Comparison of ENCODE assay signal across 10 cellular contexts in the genomic region with DNA sequence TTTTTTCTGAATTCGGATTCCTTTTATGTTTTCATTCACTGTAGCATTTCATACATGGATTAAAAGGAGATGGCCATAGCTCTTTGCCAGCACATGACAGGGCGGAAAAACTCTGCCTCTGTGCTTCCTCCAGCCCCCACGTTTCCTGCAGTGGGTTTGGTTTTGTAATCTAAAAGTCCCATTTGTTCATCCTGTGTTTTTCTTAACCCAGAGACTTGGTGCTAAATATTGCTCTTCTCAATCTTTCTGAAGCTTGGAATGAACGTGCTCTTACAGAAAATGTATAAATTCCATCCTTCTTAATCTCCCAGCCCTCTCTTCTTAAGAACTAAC.
DNase-seq lines count a peak whose midpoint lies in the region; ATAC-seq and TF ChIP-seq lines count a peak whose summit lies in the region.
"Had no signal": no experiment of that assay in that cellular context is flagged by ENCODE, and none has a peak within 500 bp of the region (broad histone marks: within the 10 kb centered on the region; RNA-seq: fewer than 3 reads in every experiment).

No MANE protein-coding gene starts in this region.

- peaks cover 66% of the 10 kb centered on the region for H3K4me1 Mint-ChIP-seq in stimulated activated effector memory CD8-positive, alpha-beta T cell treated with anti-CD3 and anti-CD28 coated beads, Interleukin-12 subunit alpha, Interleukin-12 subunit beta, amount 100 ng/mL, for 72 hours

- H3K27ac Mint-ChIP-seq in stimulated activated effector memory CD8-positive, alpha-beta T cell treated with anti-CD3 and anti-CD28 coated beads, Interleukin-12 subunit alpha, Interleukin-12 subunit beta, amount 100 ng/mL, for 72 hours: peak overlapping the region; percentile 85

- DNase-seq in SIG-M5 treated with dmso at 0.1 percent for 504 hours (lab: John Stamatoyannopoulos, UW; ENCODE audit: unreplicated experiment): peak; percentile 31
- no peak for DNase-seq in SIG-M5 (lab: John Stamatoyannopoulos, UW)
- peak; percentile 34 to 48 for DNase-seq in activated CD4-positive, alpha-beta T cell treated with anti-CD3 and anti-CD28 coated beads, Interleukin-2, amount 50 U/mL, for 48 hours
- DNase-seq in fibroblast of the aortic adventitia (ENCODE audit: low read depth): peak; percentile 22
- DNase-seq in stimulated activated effector memory CD8-positive, alpha-beta T cell treated with anti-CD3 and anti-CD28 coated beads, Interleukin-12 subunit alpha, Interleukin-12 subunit beta, amount 100 ng/mL, for 72 hours (ENCODE audit: low spot score in 2 of 2): no peak
- DNase-seq in AG08396 (ENCODE audit: low spot score): no peak
- DNase-seq in SW 1271 (lab: John Stamatoyannopoulos, UW): no peak

- peak; percentile 55 for ATAC-seq in stimulated activated effector memory CD8-positive, alpha-beta T cell treated with anti-CD3 and anti-CD28 coated beads, Interleukin-12 subunit alpha, Interleukin-12 subunit beta, amount 100 ng/mL, for 72 hours
- no peak for ATAC-seq in HG03108 (IDR thresholded peaks at IDR 0.05; ENCODE audit: unreplicated experiment)
- ATAC-seq: HCT116 had no signal

- peaks cover 96% of the 10 kb centered on the region for H3K36me3 Mint-ChIP-seq in stimulated activated effector memory CD8-positive, alpha-beta T cell treated with anti-CD3 and anti-CD28 coated beads, Interleukin-12 subunit alpha, Interleukin-12 subunit beta, amount 100 ng/mL, for 72 hours

- H3K4me3 ChIP-seq in fibroblast of the aortic adventitia (ENCODE audit: low read depth, low read length): no peak overlapping the region
- H3K4me3 ChIP-seq: thoracic aorta had no signal

- no peaks in the 10 kb centered on the region for H3K9me3 Mint-ChIP-seq in stimulated activated effector memory CD8-positive, alpha-beta T cell treated with anti-CD3 and anti-CD28 coated beads, Interleukin-12 subunit alpha, Interleukin-12 subunit beta, amount 100 ng/mL, for 72 hours

- peak overlapping the region; percentile 42 for H3K4me3 Mint-ChIP-seq in stimulated activated effector memory CD8-positive, alpha-beta T cell treated with anti-CD3 and anti-CD28 coated beads, Interleukin-12 subunit alpha, Interleukin-12 subunit beta, amount 100 ng/mL, for 72 hours

- no peak for TF ChIP-seq CTCF in fibroblast of the aortic adventitia (IDR thresholded peaks at IDR 0.05; ENCODE audit: insufficient read depth, low read length)

Comparison
In these comparisons a context has a peak if more than half of its experiments do, and no peak if none do; other contexts are left out.
1. DNase-seq: peak in SIG-M5 treated with dmso at 0.1 percent for 504 hours (single experiment), activated CD4-positive, alpha-beta T cell treated with anti-CD3 and anti-CD28 coated beads, Interleukin-2, amount 50 U/mL, for 48 hours (2 of 2) and fibroblast of the aortic adventitia (single experiment); none in SIG-M5 (single experiment), stimulated activated effector memory CD8-positive, alpha-beta T cell treated with anti-CD3 and anti-CD28 coated beads, Interleukin-12 subunit alpha, Interleukin-12 subunit beta, amount 100 ng/mL, for 72 hours (0 of 2), AG08396 (single experiment) and SW 1271 (0 of 2).